In genomic region chr3:184249412-184250166, GRCh38 we compare ENCODE assay signal across 8 cellular contexts. TPM values are rescaled to one million over a fixed set of nuclear protein-coding genes. Genes with fewer than 3 reads are reported as not detected.
DNase-seq lines count a peak whose midpoint lies in the region; ATAC-seq, FAIRE-seq and TF ChIP-seq lines count a peak whose summit lies in the region.

Gene EEF1AKMT4, plus strand, starts transcription at chr3:184249672. Its CDS starts 23 bp downstream, at chr3:184249695.

- ATAC-seq in HG02870 (IDR thresholded peaks at IDR 0.05; ENCODE audit: unreplicated experiment) (peak; percentile 84), left ventricle myocardium superior (peak; percentile 99)

- FAIRE-seq in urothelium cell line (lab: Jason Lieb, UNC) = peak; percentile 63

- H3K4me3 ChIP-seq in prostate gland = peak within 1 kb of the TSS; percentile 81 to 97

- WGBS in prostate gland = 0% methylated on average over 30 of the region's 54 CpGs

- in situ Hi-C loops in GM13976 (cut with MboI; ENCODE audit: low sequenced_read_pairs, unreplicated experiment) = loop anchor here (25.0 kb wide), 1 partner anchor 362 kb away; the partner anchor contains the start of gene PARL

- TF ChIP-seq CTCF in GM13976 (IDR thresholded peaks at IDR 0.05; ENCODE audit: borderline replicate concordance, control extremely low read depth, extremely low read depth, insufficient read depth, missing control alignments) (peak; percentile 30), prostate gland (IDR thresholded peaks at IDR 0.05) (peak in 3 of 4 experiments; percentile 27 to 73 (median 51))

- H3K4me1 ChIP-seq in prostate gland (replicated peaks) = no peaks in the 10 kb centered on the region

- peak within 1 kb of the TSS; percentile 77 to 83 for H3K27ac ChIP-seq in prostate gland

- intact Hi-C loops in left ventricle myocardium superior (cut with micrococcal nuclease) (no loop called here), prostate gland (cut with DNase I) (loop anchor here (2.0 to 10.0 kb wide), 3 partner anchors 115 to 352 kb away; partner anchors contain the start of genes ABCC5 and EIF2B5)

- peak; percentile 97 for DNase-seq in GM13976 (ENCODE audit: low spot score)
- peak; percentile 100 for DNase-seq in NCI-H146 (lab: John Stamatoyannopoulos, UW)
- peak; percentile 92 to 98 (median 95) for DNase-seq in T-helper 1 cell
- peak; percentile 94 for DNase-seq in amniotic stem cell (lab: John Stamatoyannopoulos, UW)
- DNase-seq in left ventricle myocardium superior = peak; percentile 97
- DNase-seq in prostate gland (ENCODE audit: low spot score) = peak; percentile 96
- DNase-seq in urothelium cell line (ENCODE audit: low spot score) = peak; percentile 97

- TF ChIP-seq POLR2A in prostate gland (IDR thresholded peaks at IDR 0.05) = peak; percentile 42

- peaks cover 0 to 5% of the 10 kb centered on the region in 2 donors for H3K36me3 ChIP-seq in prostate gland

- no peaks in the 10 kb centered on the region for H3K9me3 ChIP-seq in prostate gland

- H3K27me3 ChIP-seq in prostate gland (replicated peaks; ENCODE audit: insufficient read depth) = no peaks in the 10 kb centered on the region

RNA-seq across cellular contexts. Expression of gene EEF1AKMT4, which starts in this region (rescaled TPM):
- total RNA-seq in left ventricle myocardium superior = 1.6 TPM
- 1 to 10 TPM; 6.1 TPM for total RNA-seq in prostate gland

Comparison
In these comparisons a context has a peak if more than half of its experiments do, and no peak if none do; other contexts are left out.
1. Peak in every context shown above with its lines: DNase-seq, ATAC-seq, H3K4me3 ChIP-seq and H3K27ac ChIP-seq.